Comparison of ENCODE assay signal across 19 cellular contexts in genomic region chr10:91120348-91120747, GRCh38.
"Had no signal": no experiment of that assay in that cellular context is flagged by ENCODE, and none has a peak within 500 bp of the region (broad histone marks: within the 10 kb centered on the region; RNA-seq: fewer than 3 reads in every experiment).

No MANE protein-coding gene starts in this region.

- DNase-seq: KBM-7, MV-4-11, NCI-H1092 treated with DMSO at 0.1 percent for 48 hours, NCI-H1436, NCI-H187, NCI-H2029, NCI-H2081 treated with DMSO at 0.1 percent for 48 hours, NCI-H2171, NCI-H226, NCI-H446, NCI-H510A, NCI-H524 treated with DMSO at 0.1 percent for 48 hours, NCI-H69, NCI-H774, SHP77, SK-N-SH, SW 1271 had no signal

- H3K4me2 ChIP-seq: SK-N-SH had no signal

- FAIRE-seq: RCC 7860 had no signal

- H3K9me3 ChIP-seq: SK-N-SH had no signal

- H3K27ac ChIP-seq: RWPE1 had no signal
